In the genomic region with DNA sequence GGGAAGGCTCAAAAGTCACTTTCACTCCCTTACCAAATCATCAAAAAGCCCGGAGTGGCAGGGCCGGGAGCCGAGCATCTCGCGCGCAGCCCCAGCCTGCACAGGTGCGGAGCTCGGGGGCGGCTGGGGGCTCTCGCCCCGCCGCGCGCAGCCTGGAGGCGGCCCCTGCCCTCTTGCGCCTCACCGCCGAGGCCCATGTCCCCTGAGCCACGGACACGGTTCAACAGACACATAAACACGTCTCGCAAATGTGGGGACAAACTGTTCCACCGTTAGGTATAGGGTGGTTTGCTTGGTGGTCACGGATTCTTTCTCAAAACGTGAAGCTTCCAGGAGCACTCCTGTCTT, we compare ENCODE assay signal across 8 cellular contexts. TPM values are rescaled to one million over a fixed set of nuclear protein-coding genes. Genes with fewer than 3 reads are reported as not detected.
DNase-seq lines count a peak whose midpoint lies in the region; ATAC-seq and TF ChIP-seq lines count a peak whose summit lies in the region.

No MANE protein-coding gene starts in this region.

- peak overlapping the region; percentile 68 to 81 for H3K27ac ChIP-seq in coronary artery
- no peak overlapping the region for H3K27ac ChIP-seq in mesodermal cell (ENCODE audit: low read depth, low read length, severe bottlenecking)
- H3K27ac ChIP-seq in urinary bladder (ENCODE audit: low read depth) = peak overlapping the region; percentile 45

- H3K4me1 ChIP-seq in mesodermal cell (ENCODE audit: control insufficient read depth, insufficient read depth, low read length, poor library complexity, severe bottlenecking) (no peaks in the 10 kb centered on the region), urinary bladder (ENCODE audit: insufficient read depth) (no peaks in the 10 kb centered on the region)

- peak; percentile 30 to 35 for ATAC-seq in activated CD4-positive, CD25-positive, alpha-beta regulatory T cell treated with anti-CD3 and anti-CD28 coated beads, Interleukin-2, amount 50 U/mL, for 24 hours
- ATAC-seq in HG02798 (IDR thresholded peaks at IDR 0.05; ENCODE audit: poor library complexity, unreplicated experiment) (peak; percentile 31), SK-N-SH treated with all-trans-retinoic acid at 6 μM for 48 hours (peak; percentile 40)

- no peak for TF ChIP-seq CTCF in coronary artery (IDR thresholded peaks at IDR 0.05)

- no peaks in the 10 kb centered on the region for H3K9me3 ChIP-seq in mesodermal cell (ENCODE audit: control insufficient read depth, low read length)

- WGBS in mesodermal cell (ENCODE audit: insufficient coverage in 2 of 2), 2 experiments = 15 to 23% methylated on average over 10 to 25 of the region's 25 CpGs
- WGBS in urinary bladder = 4% methylated on average over 25 of the region's 25 CpGs

- H3K4me3 ChIP-seq in coronary artery (peak overlapping the region; percentile 89), mesodermal cell (ENCODE audit: extremely low read depth, insufficient read depth, low read length, poor library complexity, severe bottlenecking) (peak overlapping the region; percentile 46), urinary bladder (ENCODE audit: low read depth, low read length) (peak overlapping the region; percentile 73)

- H3K36me3 ChIP-seq in mesodermal cell (ENCODE audit: control insufficient read depth, insufficient read depth, low read length) (no peaks in the 10 kb centered on the region), urinary bladder (ENCODE audit: insufficient read depth) (no peaks in the 10 kb centered on the region)

- no peak for DNase-seq in activated CD4-positive, CD25-positive, alpha-beta regulatory T cell treated with anti-CD3 and anti-CD28 coated beads, Interleukin-2, amount 50 U/mL, for 72 hours
- DNase-seq in coronary artery (ENCODE audit: low spot score) = no peak
- DNase-seq in amniotic stem cell (lab: John Stamatoyannopoulos, UW) = no peak

TF ChIP-seq in SK-N-SH treated with all-trans-retinoic acid at 6 μM for 48 hours, 23 proteins besides CTCF, POLR2A, EP300 and RAD21:
- no peak for TF ChIP-seq TCF4 (CRISPR knock-in tag; IDR thresholded peaks at IDR 0.05; ENCODE audit: borderline replicate concordance)
- no peak for TF ChIP-seq PPARA (CRISPR knock-in tag; IDR thresholded peaks at IDR 0.05; ENCODE audit: borderline replicate concordance)
- TF ChIP-seq, protein P1, sequence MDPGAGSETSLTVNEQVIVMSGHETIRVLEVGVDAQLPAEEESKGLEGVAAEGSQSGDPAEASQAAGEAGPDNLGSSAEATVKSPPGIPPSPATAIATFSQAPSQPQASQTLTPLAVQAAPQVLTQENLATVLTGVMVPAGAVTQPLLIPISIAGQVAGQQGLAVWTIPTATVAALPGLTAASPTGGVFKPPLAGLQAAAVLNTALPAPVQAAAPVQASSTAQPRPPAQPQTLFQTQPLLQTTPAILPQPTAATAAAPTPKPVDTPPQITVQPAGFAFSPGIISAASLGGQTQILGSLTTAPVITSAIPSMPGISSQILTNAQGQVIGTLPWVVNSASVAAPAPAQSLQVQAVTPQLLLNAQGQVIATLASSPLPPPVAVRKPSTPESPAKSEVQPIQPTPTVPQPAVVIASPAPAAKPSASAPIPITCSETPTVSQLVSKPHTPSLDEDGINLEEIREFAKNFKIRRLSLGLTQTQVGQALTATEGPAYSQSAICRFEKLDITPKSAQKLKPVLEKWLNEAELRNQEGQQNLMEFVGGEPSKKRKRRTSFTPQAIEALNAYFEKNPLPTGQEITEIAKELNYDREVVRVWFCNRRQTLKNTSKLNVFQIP (CRISPR knock-in tag; IDR thresholded peaks at IDR 0.05; ENCODE audit: borderline replicate concordance, low read depth) = no peak
- TF ChIP-seq ZFP3 (CRISPR knock-in tag; IDR thresholded peaks at IDR 0.05) = no peak
- TF ChIP-seq, protein P2, sequence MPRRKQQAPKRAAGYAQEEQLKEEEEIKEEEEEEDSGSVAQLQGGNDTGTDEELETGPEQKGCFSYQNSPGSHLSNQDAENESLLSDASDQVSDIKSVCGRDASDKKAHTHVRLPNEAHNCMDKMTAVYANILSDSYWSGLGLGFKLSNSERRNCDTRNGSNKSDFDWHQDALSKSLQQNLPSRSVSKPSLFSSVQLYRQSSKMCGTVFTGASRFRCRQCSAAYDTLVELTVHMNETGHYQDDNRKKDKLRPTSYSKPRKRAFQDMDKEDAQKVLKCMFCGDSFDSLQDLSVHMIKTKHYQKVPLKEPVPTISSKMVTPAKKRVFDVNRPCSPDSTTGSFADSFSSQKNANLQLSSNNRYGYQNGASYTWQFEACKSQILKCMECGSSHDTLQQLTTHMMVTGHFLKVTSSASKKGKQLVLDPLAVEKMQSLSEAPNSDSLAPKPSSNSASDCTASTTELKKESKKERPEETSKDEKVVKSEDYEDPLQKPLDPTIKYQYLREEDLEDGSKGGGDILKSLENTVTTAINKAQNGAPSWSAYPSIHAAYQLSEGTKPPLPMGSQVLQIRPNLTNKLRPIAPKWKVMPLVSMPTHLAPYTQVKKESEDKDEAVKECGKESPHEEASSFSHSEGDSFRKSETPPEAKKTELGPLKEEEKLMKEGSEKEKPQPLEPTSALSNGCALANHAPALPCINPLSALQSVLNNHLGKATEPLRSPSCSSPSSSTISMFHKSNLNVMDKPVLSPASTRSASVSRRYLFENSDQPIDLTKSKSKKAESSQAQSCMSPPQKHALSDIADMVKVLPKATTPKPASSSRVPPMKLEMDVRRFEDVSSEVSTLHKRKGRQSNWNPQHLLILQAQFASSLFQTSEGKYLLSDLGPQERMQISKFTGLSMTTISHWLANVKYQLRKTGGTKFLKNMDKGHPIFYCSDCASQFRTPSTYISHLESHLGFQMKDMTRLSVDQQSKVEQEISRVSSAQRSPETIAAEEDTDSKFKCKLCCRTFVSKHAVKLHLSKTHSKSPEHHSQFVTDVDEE (CRISPR knock-in tag; IDR thresholded peaks at IDR 0.05) = no peak
- TF ChIP-seq ESRRG (CRISPR knock-in tag; IDR thresholded peaks at IDR 0.05) = no peak
- TF ChIP-seq BACH2 (CRISPR knock-in tag; IDR thresholded peaks at IDR 0.05; ENCODE audit: borderline replicate concordance) = no peak
- no peak for TF ChIP-seq ZC3H10 (CRISPR knock-in tag; IDR thresholded peaks at IDR 0.05)
- TF ChIP-seq ZFP30 (CRISPR knock-in tag; IDR thresholded peaks at IDR 0.05) = no peak
- no peak for TF ChIP-seq OSR1 (CRISPR knock-in tag; IDR thresholded peaks at IDR 0.05)
- no peak for TF ChIP-seq ZNF70 (CRISPR knock-in tag; IDR thresholded peaks at IDR 0.05)
- no peak for TF ChIP-seq ZNF8 (CRISPR knock-in tag; IDR thresholded peaks at IDR 0.05)
- no peak for TF ChIP-seq ZNF565 (CRISPR knock-in tag; conservative IDR thresholded peaks at IDR 0.05; ENCODE audit: low read depth)
- TF ChIP-seq, protein P3, sequence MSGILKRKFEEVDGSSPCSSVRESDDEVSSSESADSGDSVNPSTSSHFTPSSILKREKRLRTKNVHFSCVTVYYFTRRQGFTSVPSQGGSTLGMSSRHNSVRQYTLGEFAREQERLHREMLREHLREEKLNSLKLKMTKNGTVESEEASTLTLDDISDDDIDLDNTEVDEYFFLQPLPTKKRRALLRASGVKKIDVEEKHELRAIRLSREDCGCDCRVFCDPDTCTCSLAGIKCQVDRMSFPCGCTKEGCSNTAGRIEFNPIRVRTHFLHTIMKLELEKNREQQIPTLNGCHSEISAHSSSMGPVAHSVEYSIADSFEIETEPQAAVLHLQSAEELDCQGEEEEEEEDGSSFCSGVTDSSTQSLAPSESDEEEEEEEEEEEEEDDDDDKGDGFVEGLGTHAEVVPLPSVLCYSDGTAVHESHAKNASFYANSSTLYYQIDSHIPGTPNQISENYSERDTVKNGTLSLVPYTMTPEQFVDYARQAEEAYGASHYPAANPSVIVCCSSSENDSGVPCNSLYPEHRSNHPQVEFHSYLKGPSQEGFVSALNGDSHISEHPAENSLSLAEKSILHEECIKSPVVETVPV (CRISPR knock-in tag; IDR thresholded peaks at IDR 0.05) = no peak
- TF ChIP-seq, protein P4, sequence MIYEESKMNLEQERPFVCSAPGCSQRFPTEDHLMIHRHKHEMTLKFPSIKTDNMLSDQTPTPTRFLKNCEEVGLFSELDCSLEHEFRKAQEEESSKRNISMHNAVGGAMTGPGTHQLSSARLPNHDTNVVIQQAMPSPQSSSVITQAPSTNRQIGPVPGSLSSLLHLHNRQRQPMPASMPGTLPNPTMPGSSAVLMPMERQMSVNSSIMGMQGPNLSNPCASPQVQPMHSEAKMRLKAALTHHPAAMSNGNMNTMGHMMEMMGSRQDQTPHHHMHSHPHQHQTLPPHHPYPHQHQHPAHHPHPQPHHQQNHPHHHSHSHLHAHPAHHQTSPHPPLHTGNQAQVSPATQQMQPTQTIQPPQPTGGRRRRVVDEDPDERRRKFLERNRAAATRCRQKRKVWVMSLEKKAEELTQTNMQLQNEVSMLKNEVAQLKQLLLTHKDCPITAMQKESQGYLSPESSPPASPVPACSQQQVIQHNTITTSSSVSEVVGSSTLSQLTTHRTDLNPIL (CRISPR knock-in tag; IDR thresholded peaks at IDR 0.05; ENCODE audit: low read depth) = no peak
- TF ChIP-seq, protein P5, sequence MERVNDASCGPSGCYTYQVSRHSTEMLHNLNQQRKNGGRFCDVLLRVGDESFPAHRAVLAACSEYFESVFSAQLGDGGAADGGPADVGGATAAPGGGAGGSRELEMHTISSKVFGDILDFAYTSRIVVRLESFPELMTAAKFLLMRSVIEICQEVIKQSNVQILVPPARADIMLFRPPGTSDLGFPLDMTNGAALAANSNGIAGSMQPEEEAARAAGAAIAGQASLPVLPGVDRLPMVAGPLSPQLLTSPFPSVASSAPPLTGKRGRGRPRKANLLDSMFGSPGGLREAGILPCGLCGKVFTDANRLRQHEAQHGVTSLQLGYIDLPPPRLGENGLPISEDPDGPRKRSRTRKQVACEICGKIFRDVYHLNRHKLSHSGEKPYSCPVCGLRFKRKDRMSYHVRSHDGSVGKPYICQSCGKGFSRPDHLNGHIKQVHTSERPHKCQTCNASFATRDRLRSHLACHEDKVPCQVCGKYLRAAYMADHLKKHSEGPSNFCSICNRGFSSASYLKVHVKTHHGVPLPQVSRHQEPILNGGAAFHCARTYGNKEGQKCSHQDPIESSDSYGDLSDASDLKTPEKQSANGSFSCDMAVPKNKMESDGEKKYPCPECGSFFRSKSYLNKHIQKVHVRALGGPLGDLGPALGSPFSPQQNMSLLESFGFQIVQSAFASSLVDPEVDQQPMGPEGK (CRISPR knock-in tag; IDR thresholded peaks at IDR 0.05; ENCODE audit: borderline replicate concordance) = no peak
- TF ChIP-seq ISL1 (CRISPR knock-in tag; IDR thresholded peaks at IDR 0.05) = no peak
- TF ChIP-seq TOX (CRISPR knock-in tag; IDR thresholded peaks at IDR 0.05; ENCODE audit: borderline replicate concordance) = no peak
- no peak for TF ChIP-seq CSDC2 (CRISPR knock-in tag; IDR thresholded peaks at IDR 0.05)
- no peak for TF ChIP-seq RARB (CRISPR knock-in tag; IDR thresholded peaks at IDR 0.05)

RNA-seq across cellular contexts. Expression of a gene that starts 0.7 kb away (rescaled TPM):
- polyA plus RNA-seq in mesodermal cell (2013, experiment 1 of 2) = 0.66 TPM
- 0.71 TPM for polyA plus RNA-seq in mesodermal cell (2013, experiment 2 of 2)
- 14.9 TPM for total RNA-seq in urinary bladder
- polyA plus RNA-seq in urinary bladder = 4.7 TPM
